9 cellular contexts compared by ENCODE assay signal in the genomic region with DNA sequence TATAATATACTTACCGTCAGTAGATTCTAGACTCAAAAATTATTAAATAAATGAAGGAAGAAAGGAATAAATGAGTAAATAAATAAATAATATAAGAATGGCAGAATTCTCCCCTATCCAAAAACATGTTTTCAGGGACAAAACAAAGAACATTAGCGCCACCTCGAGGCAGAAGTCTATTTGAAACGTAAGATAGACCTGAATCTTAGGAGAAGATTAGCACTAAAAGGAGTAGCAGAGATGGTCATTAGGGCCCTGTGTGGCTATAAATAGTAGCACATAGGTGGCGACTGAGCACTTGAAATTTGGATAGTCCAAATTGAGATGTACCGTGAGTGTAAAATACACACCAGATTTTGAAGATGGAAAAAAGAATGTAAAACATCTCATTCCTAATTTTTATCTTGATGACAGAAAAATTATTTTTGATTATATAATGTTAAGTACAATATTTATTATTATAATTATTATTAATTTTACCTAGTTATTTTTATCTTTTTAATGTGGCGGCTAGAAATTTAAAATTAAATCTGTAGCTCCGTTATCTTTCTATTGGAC. TPM values are rescaled to one million over a fixed set of nuclear protein-coding genes. Genes with fewer than 3 reads are reported as not detected.
A peak's percentile ranks its signal among the peaks of the same experiment; 100 is the strongest.
DNase-seq lines count a peak whose midpoint lies in the region; ATAC-seq and TF ChIP-seq lines count a peak whose summit lies in the region.
"Had no signal": no experiment of that assay in that cellular context is flagged by ENCODE, and none has a peak within 500 bp of the region (broad histone marks: within the 10 kb centered on the region; RNA-seq: fewer than 3 reads in every experiment).

No MANE protein-coding gene starts in this region.

- TF ChIP-seq EP300 in neural cell (conservative IDR thresholded peaks at IDR 0.05; ENCODE audit: poor library complexity, severe bottlenecking) = no peak

- H3K9me3 ChIP-seq in neural cell (ENCODE audit: low read length) (no peaks in the 10 kb centered on the region), upper lobe of right lung (no peaks in the 10 kb centered on the region)

- TF ChIP-seq RAD21 in neural cell (conservative IDR thresholded peaks at IDR 0.05) = peak; percentile 78

- H3K36me3 Mint-ChIP-seq in Calu3 (ENCODE audit: insufficient read depth, unreplicated experiment) = no peaks in the 10 kb centered on the region

- no peaks in the 10 kb centered on the region for H3K27me3 ChIP-seq in neural cell (ENCODE audit: insufficient read depth, low read depth, low read length)
- no peaks in the 10 kb centered on the region for H3K27me3 ChIP-seq in upper lobe of right lung

- H3K4me1 ChIP-seq in upper lobe of right lung = peaks cover 8% of the 10 kb centered on the region

- CTCF ChIA-PET in Calu3 (lab: Charles Lee) = interaction anchor here (1.9 kb wide), 1 partner anchor 137 kb away, joined by 13 read pairs; no protein-coding TSS in a partner anchor

- no peaks in the 10 kb centered on the region for H3K9me2 ChIP-seq in neural cell (ENCODE audit: insufficient read depth, low read length)

- DNase-seq in Calu3 = peak; percentile 74
- peak; percentile 59 for DNase-seq in NCI-H524 treated with DMSO at 0.1 percent for 48 hours (lab: John Stamatoyannopoulos, UW)
- peak; percentile 69 to 85 for DNase-seq in activated CD4-positive, alpha-beta T cell treated with anti-CD3 and anti-CD28 coated beads, Interleukin-2, amount 50 U/mL, for 48 hours
- no peak for DNase-seq in upper lobe of right lung

- peak; percentile 49 for ATAC-seq in HG03378 (IDR thresholded peaks at IDR 0.05; ENCODE audit: unreplicated experiment)
- peak; percentile 84 for ATAC-seq in esophagus mucosa
- ATAC-seq in upper lobe of right lung = peak; percentile 82
- no peak for ATAC-seq in GM21515 (IDR thresholded peaks at IDR 0.05; ENCODE audit: unreplicated experiment)

- intact Hi-C loops in Calu3 (cut with micrococcal nuclease; ENCODE audit: unreplicated experiment) (loop anchor here (1.0 to 10.0 kb wide), 4 partner anchors 137 to 350 kb away; no protein-coding TSS in a partner anchor), upper lobe of right lung (cut with DNase I) (loop anchor here (10.0 kb wide), 1 partner anchor 327 kb away; no protein-coding TSS in a partner anchor)

- H3K4me3 ChIP-seq in neural cell (ENCODE audit: low read length) (no peak overlapping the region), upper lobe of right lung (no peak overlapping the region)

- peak; percentile 42 for TF ChIP-seq CTCF in Calu3 (IDR thresholded peaks at IDR 0.05; ENCODE audit: unreplicated experiment)
- peak; percentile 78 for TF ChIP-seq CTCF in neural cell (IDR thresholded peaks at IDR 0.05; ENCODE audit: poor library complexity, severe bottlenecking)
- peak; percentile 72 for TF ChIP-seq CTCF in upper lobe of right lung (IDR thresholded peaks at IDR 0.05)

- H3K4me3 Mint-ChIP-seq in Calu3 (ENCODE audit: low read depth, unreplicated experiment) = no peak overlapping the region
- H3K4me3 Mint-ChIP-seq: T-helper 1 cell treated with Interleukin-12 subunit alpha and Interleukin-12 subunit beta and Interleukin-4 antibody, amounts not matched to agents 30 μg/mL and 1 μg/mL, for 36 hours had no signal

- H3K4me1 Mint-ChIP-seq in Calu3 (ENCODE audit: low read depth, unreplicated experiment) = peaks cover 34% of the 10 kb centered on the region

- no TSS peak for BruUV-seq in Calu3 (replicated peaks; lab: Mats Ljungman, UMichigan)

- no peaks in the 10 kb centered on the region for H3K36me3 ChIP-seq in neural cell (ENCODE audit: insufficient read depth, low read length)
- H3K36me3 ChIP-seq in upper lobe of right lung = no peaks in the 10 kb centered on the region

- no peaks in the 10 kb centered on the region for H3K27me3 Mint-ChIP-seq in Calu3 (ENCODE audit: unreplicated experiment)

- no peaks in the 10 kb centered on the region for H4K20me1 ChIP-seq in neural cell (ENCODE audit: insufficient read depth)

- H2AFZ ChIP-seq in neural cell (ENCODE audit: low read depth, low read length) = no peak overlapping the region

- peaks cover 6% of the 10 kb centered on the region for H3K9me3 Mint-ChIP-seq in Calu3 (ENCODE audit: low read depth, unreplicated experiment)
- H3K9me3 Mint-ChIP-seq: T-helper 1 cell treated with Interleukin-12 subunit alpha and Interleukin-12 subunit beta and Interleukin-4 antibody, amounts not matched to agents 30 μg/mL and 1 μg/mL, for 36 hours had no signal

- H3K27ac Mint-ChIP-seq in Calu3 (ENCODE audit: unreplicated experiment) = no peak overlapping the region
- H3K27ac Mint-ChIP-seq: T-helper 1 cell treated with Interleukin-12 subunit alpha and Interleukin-12 subunit beta and Interleukin-4 antibody, amounts not matched to agents 30 μg/mL and 1 μg/mL, for 36 hours had no signal

- no peak overlapping the region for H3K27ac ChIP-seq in neural cell (ENCODE audit: low read length)
- H3K27ac ChIP-seq in upper lobe of right lung = no peak overlapping the region

- H3F3A ChIP-seq in neural cell (ENCODE audit: insufficient read depth, low read length, poor library complexity, severe bottlenecking) = no peaks in the 10 kb centered on the region

- H3K79me2 ChIP-seq in neural cell (replicated peaks; ENCODE audit: insufficient read depth, low read length) = no peaks in the 10 kb centered on the region

- no peak overlapping the region for H3K9ac ChIP-seq in neural cell (ENCODE audit: low read length)

- H3K4me2 ChIP-seq in neural cell (ENCODE audit: low read length) = no peak overlapping the region

TF ChIP-seq in neural cell, 6 proteins besides CTCF, POLR2A, EP300 and RAD21:
- TF ChIP-seq REST (IDR thresholded peaks at IDR 0.05; ENCODE audit: borderline replicate concordance) (no peak), POLR2AphosphoS5 (IDR thresholded peaks at IDR 0.05) (no peak), TAF1 (IDR thresholded peaks at IDR 0.05; ENCODE audit: low read depth) (no peak), EZH2 (IDR thresholded peaks at IDR 0.05; ENCODE audit: borderline replicate concordance, insufficient read depth, low read length, poor library complexity, severe bottlenecking) (no peak), MXI1 (conservative IDR thresholded peaks at IDR 0.05; ENCODE audit: poor library complexity, severe bottlenecking) (no peak), SMC3 (conservative IDR thresholded peaks at IDR 0.05; ENCODE audit: poor library complexity) (peak; percentile 77)

RNA-seq across cellular contexts. Expression of gene SRD5A3, which starts 24.3 kb away (rescaled TPM):
- total RNA-seq in Calu3 (2022) = 35.9 and 39.6 TPM in 2 replicates
- total RNA-seq in esophagus mucosa = 52.8 TPM
- polyA plus RNA-seq in neural cell = 6.2 and 13.9 TPM in 2 replicates
- polyA minus RNA-seq in neural cell = 5.2 and 6.3 TPM in 2 replicates
- total RNA-seq in upper lobe of right lung = 19.6 TPM
